In genomic region chr9:137068539-137069507, GRCh38 we compare ENCODE assay signal across 1 cellular context.
A peak's percentile ranks its signal among the peaks of the same experiment; 100 is the strongest.
TF ChIP-seq lines count a peak whose summit lies in the region.

No MANE protein-coding gene starts in this region.

TF ChIP-seq in HepG2, 621 proteins besides CTCF, POLR2A, EP300 and RAD21 (continued from another document):
- TF ChIP-seq GRHL1 (CRISPR knock-in tag; conservative IDR thresholded peaks at IDR 0.05) (no peak), ZNF547 (CRISPR knock-in tag; IDR thresholded peaks at IDR 0.05) (no peak), ZNF205 (CRISPR knock-in tag; IDR thresholded peaks at IDR 0.05) (0 out of 2 replicates have a peak, but pooled peaks have one; percentile 9), MTA1 (CRISPR knock-in tag; IDR thresholded peaks at IDR 0.05; ENCODE audit: borderline replicate concordance) (no peak), ZNF670 (CRISPR knock-in tag; IDR thresholded peaks at IDR 0.05; ENCODE audit: borderline replicate concordance) (no peak)
- TF ChIP-seq, protein P1, sequence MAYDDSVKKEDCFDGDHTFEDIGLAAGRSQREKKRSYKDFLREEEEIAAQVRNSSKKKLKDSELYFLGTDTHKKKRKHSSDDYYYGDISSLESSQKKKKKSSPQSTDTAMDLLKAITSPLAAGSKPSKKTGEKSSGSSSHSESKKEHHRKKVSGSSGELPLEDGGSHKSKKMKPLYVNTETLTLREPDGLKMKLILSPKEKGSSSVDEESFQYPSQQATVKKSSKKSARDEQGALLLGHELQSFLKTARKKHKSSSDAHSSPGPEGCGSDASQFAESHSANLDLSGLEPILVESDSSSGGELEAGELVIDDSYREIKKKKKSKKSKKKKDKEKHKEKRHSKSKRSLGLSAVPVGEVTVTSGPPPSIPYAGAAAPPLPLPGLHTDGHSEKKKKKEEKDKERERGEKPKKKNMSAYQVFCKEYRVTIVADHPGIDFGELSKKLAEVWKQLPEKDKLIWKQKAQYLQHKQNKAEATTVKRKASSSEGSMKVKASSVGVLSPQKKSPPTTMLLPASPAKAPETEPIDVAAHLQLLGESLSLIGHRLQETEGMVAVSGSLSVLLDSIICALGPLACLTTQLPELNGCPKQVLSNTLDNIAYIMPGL (CRISPR knock-in tag; IDR thresholded peaks at IDR 0.05; ENCODE audit: borderline replicate concordance in 1 of 2, low read depth in 1 of 2) = no peak
